ENCODE assay signal across 19 cellular contexts in genomic region chr18:61676763-61677434, GRCh38.
"Had no signal": no experiment of that assay in that cellular context is flagged by ENCODE, and none has a peak within 500 bp of the region (broad histone marks: within the 10 kb centered on the region; RNA-seq: fewer than 3 reads in every experiment).

No MANE protein-coding gene starts in this region.

- H3K4me1 Mint-ChIP-seq: activated B cell treated with CpG ODN at 0.5 μM for 24 hours; activated CD8-positive, alpha-beta memory T cell treated with anti-CD3 and anti-CD28 coated beads, Interleukin-2, amount 10 ng/mL, durations not matched to agents 7 days and 5 days had no signal

- ATAC-seq: activated CD8-positive, alpha-beta memory T cell treated with anti-CD3 and anti-CD28 coated beads, Interleukin-2, amount 10 ng/mL, durations not matched to agents 7 days and 5 days; activated CD8-positive, alpha-beta T cell treated with anti-CD3 and anti-CD28 coated beads, Interleukin-2, amount 10 ng/mL, durations not matched to agents 7 days and 5 days; activated naive CD4-positive, alpha-beta T cell treated with anti-CD3 and anti-CD28 coated beads, Interleukin-2, amount 50 U/mL, for 72 hours; left lung; natural killer cell treated with Interleukin-12 subunit alpha and Interleukin-12 subunit beta and Interleukin-15 and Interleukin-18, amount 100 ng/mL, for 72 hours had no signal

- H3K4me3 ChIP-seq: colonic mucosa, dorsolateral prefrontal cortex, left lung, lung, right atrium auricular region, thoracic aorta had no signal

- H3K27ac Mint-ChIP-seq: activated B cell treated with CpG ODN at 0.5 μM for 24 hours; activated CD8-positive, alpha-beta memory T cell treated with anti-CD3 and anti-CD28 coated beads, Interleukin-2, amount 10 ng/mL, durations not matched to agents 7 days and 5 days; activated CD8-positive, alpha-beta T cell treated with anti-CD3 and anti-CD28 coated beads, Interleukin-2, amount 10 ng/mL, durations not matched to agents 7 days and 5 days; activated naive CD4-positive, alpha-beta T cell treated with anti-CD3 and anti-CD28 coated beads, Interleukin-2, amount 50 U/mL, for 72 hours; natural killer cell treated with Interleukin-12 subunit alpha and Interleukin-12 subunit beta and Interleukin-15 and Interleukin-18, amount 100 ng/mL, for 72 hours had no signal

- H3K36me3 Mint-ChIP-seq: activated CD8-positive, alpha-beta memory T cell treated with anti-CD3 and anti-CD28 coated beads, Interleukin-2, amount 10 ng/mL, durations not matched to agents 7 days and 5 days had no signal

- H3K36me3 ChIP-seq: colonic mucosa, left lung, right atrium auricular region, thoracic aorta had no signal

- H3K27me3 ChIP-seq: colonic mucosa, left lung, right atrium auricular region had no signal

- H3K4me3 Mint-ChIP-seq: activated B cell treated with CpG ODN at 0.5 μM for 24 hours; activated CD8-positive, alpha-beta memory T cell treated with anti-CD3 and anti-CD28 coated beads, Interleukin-2, amount 10 ng/mL, durations not matched to agents 7 days and 5 days; activated CD8-positive, alpha-beta T cell treated with anti-CD3 and anti-CD28 coated beads, Interleukin-2, amount 10 ng/mL, durations not matched to agents 7 days and 5 days; natural killer cell treated with Interleukin-12 subunit alpha and Interleukin-12 subunit beta and Interleukin-15 and Interleukin-18, amount 100 ng/mL, for 72 hours had no signal

- H3K4me1 ChIP-seq: colonic mucosa, left lung had no signal

- DNase-seq: activated B cell treated with CpG ODN at 0.5 μM for 24 hours; activated CD4-positive, alpha-beta T cell treated with anti-CD3 and anti-CD28 coated beads, Interleukin-2, amount 50 U/mL, for 1 hour; activated CD8-positive, alpha-beta memory T cell treated with anti-CD3 and anti-CD28 coated beads, Interleukin-2, amount 10 ng/mL, durations not matched to agents 7 days and 5 days; activated CD8-positive, alpha-beta T cell treated with anti-CD3 and anti-CD28 coated beads, Interleukin-2, amount 10 ng/mL, durations not matched to agents 7 days and 5 days; activated naive CD4-positive, alpha-beta T cell; activated T-cell treated with anti-CD3 and anti-CD28 coated beads, Interleukin-2, amount 50 U/mL, for 48 hours; colonic mucosa; dorsolateral prefrontal cortex; effector memory CD4-positive, alpha-beta T cell; left lung; mesendoderm; stimulated activated CD4-positive, alpha-beta T cell treated with anti-CD3 and anti-CD28 coated beads, Interleukin-15, amount 100 ng/mL, for 24 hours; stimulated activated CD4-positive, alpha-beta T cell treated with anti-CD3 and anti-CD28 coated beads, Interleukin-2, amount 100 ng/mL, for 24 hours; stimulated activated naive CD4-positive, alpha-beta T cell treated with Interleukin-2 at 50 U/mL for 16 hours had no signal

- H3K27ac ChIP-seq: colonic mucosa, dorsolateral prefrontal cortex, left lung, right atrium auricular region, thoracic aorta had no signal
